In the genomic region with DNA sequence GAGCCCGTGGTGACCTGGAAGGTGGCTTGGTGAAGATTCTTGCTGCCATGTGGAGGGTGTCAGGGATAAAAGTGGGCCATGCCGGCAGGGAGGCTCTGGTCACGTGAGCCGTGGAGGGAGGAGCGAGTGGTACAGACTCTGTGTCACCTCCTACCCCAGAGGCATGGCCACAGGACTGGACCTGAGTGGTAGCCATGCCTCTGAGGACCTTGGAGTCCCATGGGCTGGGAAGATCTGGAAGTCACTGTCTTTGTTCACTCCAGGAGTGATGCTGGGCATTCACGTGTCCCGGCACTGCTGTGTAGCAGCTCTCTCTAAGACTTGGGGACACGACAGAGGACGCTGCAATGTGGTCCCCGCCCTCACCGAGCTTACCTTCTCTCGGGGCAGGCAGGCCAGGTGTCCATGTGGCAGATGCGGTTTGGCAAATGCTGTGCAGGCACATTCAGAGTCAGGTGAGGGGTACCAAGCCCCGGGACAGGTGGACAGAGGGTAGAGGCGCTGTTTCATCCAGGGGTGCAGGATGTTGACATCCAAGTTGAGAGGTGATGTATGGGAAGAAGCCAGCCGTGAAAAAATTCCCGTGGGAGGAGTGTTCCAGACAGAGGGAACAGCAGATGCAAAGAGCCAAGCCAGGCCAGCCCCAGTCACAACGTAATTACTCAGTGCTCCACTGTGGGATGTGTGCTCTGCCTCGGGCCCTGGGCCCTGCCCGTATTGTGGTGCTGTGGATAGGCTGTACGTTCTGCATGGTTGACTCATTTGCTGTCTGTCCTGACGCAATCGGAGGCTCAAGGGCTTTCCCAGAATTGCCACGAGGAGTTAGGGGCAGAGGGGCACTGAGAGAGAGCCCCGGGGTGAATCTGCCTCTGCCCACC, we compare ENCODE assay signal across 16 cellular contexts.
DNase-seq lines count a peak whose midpoint lies in the region; ATAC-seq and TF ChIP-seq lines count a peak whose summit lies in the region.
"Had no signal": no experiment of that assay in that cellular context is flagged by ENCODE, and none has a peak within 500 bp of the region (broad histone marks: within the 10 kb centered on the region; RNA-seq: fewer than 3 reads in every experiment).

No MANE protein-coding gene starts in this region.

- no peak for ATAC-seq in GM21526 (IDR thresholded peaks at IDR 0.05; ENCODE audit: low FRiP score, unreplicated experiment)
- no peak for ATAC-seq in GM21723 (IDR thresholded peaks at IDR 0.05; ENCODE audit: unreplicated experiment)
- ATAC-seq: mucosa of descending colon; stimulated activated memory B cell treated with anti-CD40 and anti-IgM and Interleukin-4, amounts not matched to agents 10 μg/mL and 1 μg/mL and 100 μg/mL, for 72 hours had no signal

- DNase-seq in Daoy (ENCODE audit: low read depth) (peak; percentile 69), NCI-H226 (peak; percentile 69), epithelial cell of esophagus (ENCODE audit: low read depth) (peak; percentile 25), neural crest cell (ENCODE audit: low read depth, low spot score) (no peak), LoVo (ENCODE audit: low spot score) (no peak), HuH-7 (ENCODE audit: low spot score) (no peak)
- DNase-seq: activated CD4-positive, alpha-beta T cell treated with anti-CD3 and anti-CD28 coated beads, Interleukin-2, amount 10 ng/mL, durations not matched to agents 7 days and 5 days; mucosa of descending colon; NCI-H146; NCI-H446 had no signal

- H3K27me3 Mint-ChIP-seq in neural crest cell (ENCODE audit: low read depth), result no peaks in the 10 kb centered on the region
- H3K27me3 Mint-ChIP-seq: activated CD4-positive, alpha-beta T cell treated with anti-CD3 and anti-CD28 coated beads, Interleukin-2, amount 10 ng/mL, durations not matched to agents 7 days and 5 days; activated naive CD4-positive, alpha-beta T cell treated with anti-CD3 and anti-CD28 coated beads, Interleukin-2, amount 50 U/mL, for 24 hours; stimulated activated memory B cell treated with anti-CD40 and anti-IgM and Interleukin-4, amounts not matched to agents 10 μg/mL and 1 μg/mL and 100 μg/mL, for 72 hours had no signal

- peak overlapping the region; percentile 71 for H3K27ac Mint-ChIP-seq in neural crest cell (ENCODE audit: unreplicated experiment)
- H3K27ac Mint-ChIP-seq: activated CD4-positive, alpha-beta T cell treated with anti-CD3 and anti-CD28 coated beads, Interleukin-2, amount 10 ng/mL, durations not matched to agents 7 days and 5 days; activated naive CD4-positive, alpha-beta T cell treated with anti-CD3 and anti-CD28 coated beads, Interleukin-2, amount 50 U/mL, for 24 hours; stimulated activated memory B cell treated with anti-CD40 and anti-IgM and Interleukin-4, amounts not matched to agents 10 μg/mL and 1 μg/mL and 100 μg/mL, for 72 hours; type B pancreatic cell had no signal

- peaks cover 18% of the 10 kb centered on the region for H3K4me1 Mint-ChIP-seq in neural crest cell
- H3K4me1 Mint-ChIP-seq: activated CD4-positive, alpha-beta T cell treated with anti-CD3 and anti-CD28 coated beads, Interleukin-2, amount 10 ng/mL, durations not matched to agents 7 days and 5 days; activated naive CD4-positive, alpha-beta T cell treated with anti-CD3 and anti-CD28 coated beads, Interleukin-2, amount 50 U/mL, for 24 hours; central memory CD8-positive, alpha-beta T cell; stimulated activated memory B cell treated with anti-CD40 and anti-IgM and Interleukin-4, amounts not matched to agents 10 μg/mL and 1 μg/mL and 100 μg/mL, for 72 hours had no signal

- no peak overlapping the region for H3K4me3 Mint-ChIP-seq in neural crest cell
- H3K4me3 Mint-ChIP-seq: activated CD4-positive, alpha-beta T cell treated with anti-CD3 and anti-CD28 coated beads, Interleukin-2, amount 10 ng/mL, durations not matched to agents 7 days and 5 days; activated naive CD4-positive, alpha-beta T cell treated with anti-CD3 and anti-CD28 coated beads, Interleukin-2, amount 50 U/mL, for 24 hours; central memory CD8-positive, alpha-beta T cell; stimulated activated memory B cell treated with anti-CD40 and anti-IgM and Interleukin-4, amounts not matched to agents 10 μg/mL and 1 μg/mL and 100 μg/mL, for 72 hours; type B pancreatic cell had no signal

- H3K4me3 ChIP-seq in epithelial cell of esophagus (ENCODE audit: low read length), result no peak overlapping the region
- H3K4me3 ChIP-seq: mucosa of descending colon had no signal

- no peak for TF ChIP-seq CTCF in epithelial cell of esophagus (IDR thresholded peaks at IDR 0.05; ENCODE audit: insufficient read depth, low read depth, low read length, missing control alignments)
- TF ChIP-seq CTCF in neural crest cell (conservative IDR thresholded peaks at IDR 0.05), result no peak

- H3K36me3 Mint-ChIP-seq in neural crest cell (ENCODE audit: low read depth), result no peaks in the 10 kb centered on the region
- H3K36me3 Mint-ChIP-seq: activated naive CD4-positive, alpha-beta T cell treated with anti-CD3 and anti-CD28 coated beads, Interleukin-2, amount 50 U/mL, for 24 hours; stimulated activated memory B cell treated with anti-CD40 and anti-IgM and Interleukin-4, amounts not matched to agents 10 μg/mL and 1 μg/mL and 100 μg/mL, for 72 hours; type B pancreatic cell had no signal

- no peaks in the 10 kb centered on the region for H3K9me3 Mint-ChIP-seq in neural crest cell
- H3K9me3 Mint-ChIP-seq: activated CD4-positive, alpha-beta T cell treated with anti-CD3 and anti-CD28 coated beads, Interleukin-2, amount 10 ng/mL, durations not matched to agents 7 days and 5 days; activated naive CD4-positive, alpha-beta T cell treated with anti-CD3 and anti-CD28 coated beads, Interleukin-2, amount 50 U/mL, for 24 hours; central memory CD8-positive, alpha-beta T cell; stimulated activated memory B cell treated with anti-CD40 and anti-IgM and Interleukin-4, amounts not matched to agents 10 μg/mL and 1 μg/mL and 100 μg/mL, for 72 hours; type B pancreatic cell had no signal

Comparison
In these comparisons a context has a peak if more than half of its experiments do, and no peak if none do; other contexts are left out.
1. DNase-seq: peak in Daoy (single experiment), NCI-H226 (single experiment) and epithelial cell of esophagus (single experiment); none in neural crest cell (single experiment), LoVo (single experiment) and HuH-7 (single experiment).